In the genomic region with DNA sequence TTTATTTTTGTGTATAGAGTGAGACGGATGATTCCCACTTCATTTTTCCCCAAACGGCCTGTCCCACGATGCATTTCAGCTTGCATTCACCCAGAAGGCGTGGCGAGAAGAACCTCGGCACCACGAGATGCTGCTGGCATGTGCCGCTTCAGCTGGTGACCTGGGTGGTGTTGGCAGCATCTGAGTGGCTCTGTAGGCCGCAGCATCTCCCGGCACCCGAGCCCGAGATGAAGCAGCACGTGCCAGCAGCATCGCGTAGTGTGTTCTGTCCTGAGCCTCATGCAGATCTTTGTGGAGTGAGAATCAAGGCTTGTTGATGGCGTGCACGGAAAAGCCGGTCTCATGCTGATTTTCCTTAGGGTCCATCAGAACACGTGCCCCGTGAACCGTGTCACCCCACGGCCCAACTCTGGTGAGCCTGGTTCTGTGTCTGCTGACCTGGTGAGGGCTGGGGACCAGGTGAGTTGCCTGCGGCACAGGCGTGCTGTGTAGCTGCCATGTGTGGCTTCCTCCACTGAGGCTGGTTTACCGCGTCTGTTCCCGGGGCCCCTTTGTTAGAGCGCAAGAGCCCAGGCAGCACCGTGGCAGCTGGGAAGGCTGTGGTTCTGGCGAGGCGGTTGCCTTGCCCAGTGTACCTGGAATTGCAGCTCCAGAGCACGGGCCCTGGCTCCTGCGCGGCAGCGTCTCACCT, we compare ENCODE assay signal across 17 cellular contexts. TPM values are rescaled to one million over a fixed set of nuclear protein-coding genes. Genes with fewer than 3 reads are reported as not detected.
DNase-seq lines count a peak whose midpoint lies in the region; FAIRE-seq and TF ChIP-seq lines count a peak whose summit lies in the region.
"Had no signal": no experiment of that assay in that cellular context is flagged by ENCODE, and none has a peak within 500 bp of the region (broad histone marks: within the 10 kb centered on the region; RNA-seq: fewer than 3 reads in every experiment).

No MANE protein-coding gene starts in this region.

- peaks cover 93% of the 10 kb centered on the region for H3K36me3 ChIP-seq in KOPT-K1 (ENCODE audit: insufficient read depth, low read length)
- peaks cover 39% of the 10 kb centered on the region for H3K36me3 ChIP-seq in endodermal cell (ENCODE audit: control insufficient read depth, insufficient read depth, low read length)
- H3K36me3 ChIP-seq in kidney (ENCODE audit: control insufficient read depth in 1 of 2, insufficient read depth in 2 of 2, low read length in 2 of 2) = no peaks in the 10 kb centered on the region
- peaks cover 0 to 12% (median 0%) of the 10 kb centered on the region in 3 donors for H3K36me3 ChIP-seq in tibial artery

- H3K9ac ChIP-seq in endodermal cell (ENCODE audit: extremely low read depth, low read length, poor library complexity, severe bottlenecking) (no peak overlapping the region), kidney (ENCODE audit: low read length in 2 of 2) (no peak overlapping the region)
- H3K9ac ChIP-seq: KMS-11 had no signal

- DNase-seq in endodermal cell = no peak
- DNase-seq in kidney = peak; percentile 51
- peak in 1 of 2 donors; percentile 68 for DNase-seq in tibial artery
- no peak for DNase-seq in superior temporal gyrus (ENCODE audit: extremely low spot score)
- DNase-seq in medulla oblongata (ENCODE audit: extremely low spot score) = no peak
- no peak for DNase-seq in activated naive CD4-positive, alpha-beta T cell treated with Interleukin-2 at 50 U/mL for 16 hours
- DNase-seq: COR-L47, DMS153, MG63, NCI-H1105, NCI-H1694 treated with DMSO at 0.1 percent for 48 hours, NCI-H82, Peyer's patch had no signal

- H3K4me1 Mint-ChIP-seq in endodermal cell = peaks cover 4% of the 10 kb centered on the region
- H3K4me1 Mint-ChIP-seq: CD14-positive monocyte had no signal

- H3K9me3 ChIP-seq in KOPT-K1 (ENCODE audit: insufficient read depth, low read length, poor library complexity, severe bottlenecking) (no peaks in the 10 kb centered on the region), endodermal cell (ENCODE audit: control insufficient read depth, low read length) (no peaks in the 10 kb centered on the region), kidney (ENCODE audit: control insufficient read depth in 1 of 2, low read length in 2 of 2) (no peaks in the 10 kb centered on the region), tibial artery (no peaks in the 10 kb centered on the region)
- H3K9me3 ChIP-seq: MG63, Peyer's patch had no signal

- H3K36me3 Mint-ChIP-seq in endodermal cell (ENCODE audit: low read depth) = peaks cover 34% of the 10 kb centered on the region

- no peaks in the 10 kb centered on the region for H3K27me3 Mint-ChIP-seq in endodermal cell (ENCODE audit: insufficient read depth)

- H3K4me1 ChIP-seq in endodermal cell (ENCODE audit: control insufficient read depth, insufficient read depth, low read length) (no peaks in the 10 kb centered on the region), kidney (ENCODE audit: control insufficient read depth in 1 of 2, insufficient read depth in 1 of 2, low read depth in 1 of 2, low read length in 2 of 2) (peaks cover 0 to 24% of the 10 kb centered on the region in 2 donors), tibial artery (peaks cover 14 to 100% (median 85%) of the 10 kb centered on the region in 4 donors)

- H3K4me3 ChIP-seq in endodermal cell (ENCODE audit: low read length) (no peak overlapping the region), kidney (ENCODE audit: low read length in 2 of 2) (no peak overlapping the region), tibial artery (no peak overlapping the region)
- H3K4me3 ChIP-seq: MG63, Peyer's patch had no signal

- intact Hi-C loops in kidney (cut with DNase I) (no loop called here), tibial artery (cut with DNase I; ENCODE audit: low total_unique reads) (no loop called here)

- no peaks in the 10 kb centered on the region for H3K27me3 ChIP-seq in endodermal cell (ENCODE audit: control insufficient read depth, insufficient read depth, low read length, poor library complexity, severe bottlenecking)
- no peaks in the 10 kb centered on the region for H3K27me3 ChIP-seq in tibial artery
- H3K27me3 ChIP-seq: MG63, Peyer's patch had no signal

- H3K4me3 Mint-ChIP-seq in endodermal cell = no peak overlapping the region
- H3K4me3 Mint-ChIP-seq: CD14-positive monocyte had no signal

- TF ChIP-seq CTCF in endodermal cell (conservative IDR thresholded peaks at IDR 0.05) = no peak
- TF ChIP-seq CTCF in kidney (IDR thresholded peaks at IDR 0.05; ENCODE audit: borderline replicate concordance, extremely low read depth, insufficient read depth) = no peak
- no peak for TF ChIP-seq CTCF in tibial artery (IDR thresholded peaks at IDR 0.05)

- no peaks in the 10 kb centered on the region for H3K9me3 Mint-ChIP-seq in endodermal cell
- H3K9me3 Mint-ChIP-seq: CD14-positive monocyte had no signal

- H3K27ac Mint-ChIP-seq in endodermal cell = peak overlapping the region; percentile 46

- H3K27ac ChIP-seq in KOPT-K1 (ENCODE audit: low read depth, low read length, poor library complexity, severe bottlenecking) = peak overlapping the region; percentile 50
- H3K27ac ChIP-seq in endodermal cell (ENCODE audit: low read depth, low read length) = no peak overlapping the region
- H3K27ac ChIP-seq in kidney (ENCODE audit: low read depth in 2 of 2, low read length in 2 of 2) = no peak overlapping the region
- peak overlapping the region; percentile 93 to 96 for H3K27ac ChIP-seq in tibial artery
- H3K27ac ChIP-seq: KMS-11 had no signal

- no peak for FAIRE-seq in kidney (lab: Jason Lieb, UNC)
- FAIRE-seq: H54 had no signal

- WGBS in endodermal cell (ENCODE audit: insufficient coverage in 1 of 2, insufficient read length in 1 of 2), 2 experiments = 94 to 97% methylated on average over 31 to 35 of the region's 35 CpGs

RNA-seq across cellular contexts. Expression of a gene that starts 16.7 kb away (rescaled TPM):
- total RNA-seq in endodermal cell = 10 to 100 TPM; 38.0 to 48.9 TPM
- 27.9 TPM for polyA plus RNA-seq in endodermal cell (2013, experiment 1 of 2)
- 24.0 TPM for polyA plus RNA-seq in endodermal cell (2013, experiment 2 of 2)
- 27.1 TPM for total RNA-seq in kidney
- polyA plus RNA-seq in kidney (ENCODE audit: insufficient read depth, low read depth, low replicate concordance) = 35.1 TPM

RNA-seq across cellular contexts. Expression of a gene that starts 35.8 kb away (rescaled TPM):
- total RNA-seq in endodermal cell (1 to 10 TPM; 1.6 to 2.3 TPM), kidney (111 TPM)
- 0.36 TPM for polyA plus RNA-seq in endodermal cell (2013, experiment 1 of 2)
- 0.54 TPM for polyA plus RNA-seq in endodermal cell (2013, experiment 2 of 2)
- 9.5 TPM for polyA plus RNA-seq in kidney (ENCODE audit: insufficient read depth, low read depth, low replicate concordance)

Comparison
In these comparisons a context has a peak if more than half of its experiments do, and no peak if none do; other contexts are left out.
1. H3K27ac ChIP-seq: peak in KOPT-K1 (single experiment) and tibial artery (2 of 2); none in endodermal cell (single experiment) and kidney (0 of 2).
2. RNA of a gene that starts 35.8 kb away (total RNA-seq): 111 TPM in kidney (single experiment); 1.6 to 2.3 TPM in endodermal cell; every median in the first group is over 10 times any median in the second.